ENCODE assay signal across 28 cellular contexts in the genomic region with DNA sequence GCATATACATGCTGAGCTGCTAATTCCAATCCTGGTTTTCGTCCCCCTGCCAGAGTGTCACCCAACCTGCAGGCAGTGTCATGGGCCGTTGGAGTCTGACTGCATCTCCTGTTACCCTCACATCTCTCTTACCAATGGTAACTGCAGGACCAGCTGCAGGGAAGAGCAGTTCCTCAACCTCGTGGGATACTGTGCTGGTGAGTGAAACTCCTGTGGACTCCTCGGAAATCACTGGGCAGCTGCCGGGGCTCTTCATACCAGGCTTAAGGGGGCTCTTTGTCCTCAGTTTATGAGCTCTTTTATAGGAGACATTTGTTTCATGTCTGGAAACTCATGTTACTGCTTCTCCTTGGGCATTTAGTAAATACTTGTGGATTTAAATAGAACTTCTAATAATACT.
"Had no signal": no experiment of that assay in that cellular context is flagged by ENCODE, and none has a peak within 500 bp of the region (broad histone marks: within the 10 kb centered on the region; RNA-seq: fewer than 3 reads in every experiment).

No MANE protein-coding gene starts in this region.

- H3K4me3 ChIP-seq: esophagus squamous epithelium, gastrocnemius medialis, heart right ventricle, lower lobe of right lung, neural progenitor cell, prostate gland, right atrium auricular region, stomach, thyroid gland had no signal

- H3K9me3 Mint-ChIP-seq: neural progenitor cell; stimulated activated effector memory CD8-positive, alpha-beta T cell treated with anti-CD3 and anti-CD28 coated beads, Interleukin-12 subunit alpha, Interleukin-12 subunit beta, amount 100 ng/mL, for 72 hours had no signal

- H3K27ac Mint-ChIP-seq: effector memory CD8-positive, alpha-beta T cell; naive B cell; natural killer cell treated with Interleukin-12 subunit alpha and Interleukin-12 subunit beta and Interleukin-15 and Interleukin-18, amount 100 ng/mL, for 72 hours; neural progenitor cell; stimulated activated effector memory CD8-positive, alpha-beta T cell treated with anti-CD3 and anti-CD28 coated beads, Interleukin-12 subunit alpha, Interleukin-12 subunit beta, amount 100 ng/mL, for 72 hours had no signal

- H3K9me3 ChIP-seq: esophagus squamous epithelium, gastrocnemius medialis, heart right ventricle, lower lobe of right lung, prostate gland, right atrium auricular region, stomach, thyroid gland had no signal

- DNase-seq: cerebellar nuclear complex; cortex of kidney; effector memory CD8-positive, alpha-beta T cell; erythroblast; esophagus squamous epithelium; gastrocnemius medialis; heart right ventricle; hippocampal formation; kidney glomerular epithelial cell; left colon; left ventricle myocardium superior; lower lobe of right lung; naive B cell; nucleus accumbens; stimulated activated CD4-positive, alpha-beta T cell treated with anti-CD3 and anti-CD28 coated beads, Interleukin-2, amount 100 ng/mL, for 24 hours; stimulated activated CD4-positive, alpha-beta T cell treated with anti-CD3 and anti-CD28 coated beads, Interleukin-4, amount 100 ng/mL, for 24 hours; stimulated activated naive CD4-positive, alpha-beta T cell treated with Interleukin-2 at 50 U/mL for 16 hours; stomach; thyroid gland; trophoblast cell had no signal

- H3K27ac ChIP-seq: esophagus squamous epithelium, gastrocnemius medialis, heart right ventricle, lower lobe of right lung, neural progenitor cell, prostate gland, right atrium auricular region, stomach, thyroid gland had no signal

- H2AFZ ChIP-seq: neural progenitor cell had no signal

- H3K27me3 ChIP-seq: esophagus squamous epithelium, gastrocnemius medialis, heart right ventricle, neural progenitor cell, right atrium auricular region, stomach, thyroid gland had no signal

- H3K4me2 ChIP-seq: neural progenitor cell had no signal

- H3K9ac ChIP-seq: neural progenitor cell had no signal

- H3K4me1 Mint-ChIP-seq: naive B cell; stimulated activated effector memory CD8-positive, alpha-beta T cell treated with anti-CD3 and anti-CD28 coated beads, Interleukin-12 subunit alpha, Interleukin-12 subunit beta, amount 100 ng/mL, for 72 hours had no signal

- H3K4me1 ChIP-seq: gastrocnemius medialis, lower lobe of right lung, prostate gland had no signal

- H3K36me3 Mint-ChIP-seq: naive B cell; natural killer cell treated with Interleukin-12 subunit alpha and Interleukin-12 subunit beta and Interleukin-15 and Interleukin-18, amount 100 ng/mL, for 72 hours; stimulated activated effector memory CD8-positive, alpha-beta T cell treated with anti-CD3 and anti-CD28 coated beads, Interleukin-12 subunit alpha, Interleukin-12 subunit beta, amount 100 ng/mL, for 72 hours had no signal

- H3K4me3 Mint-ChIP-seq: effector memory CD8-positive, alpha-beta T cell; naive B cell; natural killer cell treated with Interleukin-12 subunit alpha and Interleukin-12 subunit beta and Interleukin-15 and Interleukin-18, amount 100 ng/mL, for 72 hours; neural progenitor cell; stimulated activated effector memory CD8-positive, alpha-beta T cell treated with anti-CD3 and anti-CD28 coated beads, Interleukin-12 subunit alpha, Interleukin-12 subunit beta, amount 100 ng/mL, for 72 hours had no signal

- ATAC-seq: effector memory CD8-positive, alpha-beta T cell; gastrocnemius medialis; heart right ventricle; left colon; left ventricle myocardium superior; lower lobe of right lung; sciatic nerve; stimulated activated effector memory CD8-positive, alpha-beta T cell treated with anti-CD3 and anti-CD28 coated beads, Interleukin-12 subunit alpha, Interleukin-12 subunit beta, amount 100 ng/mL, for 72 hours had no signal

- H3K36me3 ChIP-seq: esophagus squamous epithelium, gastrocnemius medialis, heart right ventricle, lower lobe of right lung, neural progenitor cell, prostate gland, right atrium auricular region, stomach, thyroid gland had no signal

- FAIRE-seq: endometrium, islet of Langerhans had no signal
